ENCODE assay signal across 1 cellular context in the genomic region with DNA sequence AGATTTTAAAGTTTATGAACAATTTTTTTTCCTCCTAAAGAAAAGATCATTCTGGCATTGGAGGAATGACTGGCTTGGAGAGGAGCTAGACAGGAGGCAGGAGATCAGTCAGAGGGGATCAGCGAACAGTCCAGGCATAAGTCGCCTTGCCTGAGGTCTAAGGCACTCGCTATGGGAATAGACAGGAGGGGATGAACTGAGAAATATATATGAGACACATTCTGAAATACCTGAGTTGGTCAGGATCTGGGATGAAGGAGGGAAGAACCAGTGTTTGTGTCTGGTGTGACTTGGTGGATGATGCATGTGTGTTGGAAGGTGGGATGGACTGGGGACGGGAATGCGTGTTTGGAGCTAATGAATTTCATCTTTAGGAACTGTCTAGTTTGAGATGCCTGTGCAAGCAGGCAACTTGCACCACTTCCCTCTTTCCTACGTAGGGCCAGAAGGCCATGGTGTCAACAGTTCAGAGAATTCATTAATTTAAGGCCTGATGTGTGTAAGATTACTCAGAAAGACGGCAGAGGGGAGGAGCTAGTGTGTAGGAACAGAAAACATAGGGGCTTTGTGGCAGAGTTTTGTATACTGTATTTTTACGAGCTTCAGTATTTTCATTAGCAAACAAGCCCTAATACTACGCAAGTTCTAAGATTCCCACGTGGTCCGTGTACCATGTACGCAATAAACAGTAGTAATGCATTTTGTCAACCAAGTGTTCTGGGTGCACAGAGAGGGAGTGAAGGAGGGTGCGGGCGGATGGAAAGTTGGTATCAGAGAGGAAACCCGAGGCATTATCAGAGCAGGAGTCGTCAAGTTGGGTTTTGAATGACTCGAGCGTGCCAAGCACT.
TF ChIP-seq lines count a peak whose summit lies in the region.

No MANE protein-coding gene starts in this region.

TF ChIP-seq in HepG2, 621 proteins besides CTCF, POLR2A, EP300 and RAD21 (continued from another document and continues in another):
- TF ChIP-seq, protein P1, sequence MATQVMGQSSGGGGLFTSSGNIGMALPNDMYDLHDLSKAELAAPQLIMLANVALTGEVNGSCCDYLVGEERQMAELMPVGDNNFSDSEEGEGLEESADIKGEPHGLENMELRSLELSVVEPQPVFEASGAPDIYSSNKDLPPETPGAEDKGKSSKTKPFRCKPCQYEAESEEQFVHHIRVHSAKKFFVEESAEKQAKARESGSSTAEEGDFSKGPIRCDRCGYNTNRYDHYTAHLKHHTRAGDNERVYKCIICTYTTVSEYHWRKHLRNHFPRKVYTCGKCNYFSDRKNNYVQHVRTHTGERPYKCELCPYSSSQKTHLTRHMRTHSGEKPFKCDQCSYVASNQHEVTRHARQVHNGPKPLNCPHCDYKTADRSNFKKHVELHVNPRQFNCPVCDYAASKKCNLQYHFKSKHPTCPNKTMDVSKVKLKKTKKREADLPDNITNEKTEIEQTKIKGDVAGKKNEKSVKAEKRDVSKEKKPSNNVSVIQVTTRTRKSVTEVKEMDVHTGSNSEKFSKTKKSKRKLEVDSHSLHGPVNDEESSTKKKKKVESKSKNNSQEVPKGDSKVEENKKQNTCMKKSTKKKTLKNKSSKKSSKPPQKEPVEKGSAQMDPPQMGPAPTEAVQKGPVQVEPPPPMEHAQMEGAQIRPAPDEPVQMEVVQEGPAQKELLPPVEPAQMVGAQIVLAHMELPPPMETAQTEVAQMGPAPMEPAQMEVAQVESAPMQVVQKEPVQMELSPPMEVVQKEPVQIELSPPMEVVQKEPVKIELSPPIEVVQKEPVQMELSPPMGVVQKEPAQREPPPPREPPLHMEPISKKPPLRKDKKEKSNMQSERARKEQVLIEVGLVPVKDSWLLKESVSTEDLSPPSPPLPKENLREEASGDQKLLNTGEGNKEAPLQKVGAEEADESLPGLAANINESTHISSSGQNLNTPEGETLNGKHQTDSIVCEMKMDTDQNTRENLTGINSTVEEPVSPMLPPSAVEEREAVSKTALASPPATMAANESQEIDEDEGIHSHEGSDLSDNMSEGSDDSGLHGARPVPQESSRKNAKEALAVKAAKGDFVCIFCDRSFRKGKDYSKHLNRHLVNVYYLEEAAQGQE (IDR thresholded peaks at IDR 0.05; ENCODE audit: borderline replicate concordance in 1 of 2, low read depth in 1 of 2, low read length in 2 of 2): no peak
- TF ChIP-seq ZNF572 (CRISPR knock-in tag; IDR thresholded peaks at IDR 0.05) (no peak), GMEB1 (CRISPR knock-in tag; IDR thresholded peaks at IDR 0.05; ENCODE audit: borderline replicate concordance) (no peak), ZKSCAN8 (CRISPR knock-in tag; IDR thresholded peaks at IDR 0.05; ENCODE audit: borderline replicate concordance) (no peak), E2F1 (CRISPR knock-in tag; IDR thresholded peaks at IDR 0.05) (no peak), ZNF274 (CRISPR knock-in tag; IDR thresholded peaks at IDR 0.05) (no peak), SP5 (CRISPR knock-in tag; IDR thresholded peaks at IDR 0.05; ENCODE audit: borderline replicate concordance, low read depth) (no peak), TSC22D2 (CRISPR knock-in tag; IDR thresholded peaks at IDR 0.05; ENCODE audit: borderline replicate concordance) (0 out of 2 replicates have a peak, but pooled peaks have one; percentile 27), NFATC3 (CRISPR knock-in tag; IDR thresholded peaks at IDR 0.05) (0 out of 2 replicates have a peak, but pooled peaks have one; percentile 24), SOX13 (IDR thresholded peaks at IDR 0.05) (no peak), SOX13 (CRISPR knock-in tag; conservative IDR thresholded peaks at IDR 0.05 in 1 of 2, IDR thresholded peaks at IDR 0.05 in 1 of 2) (no peak), JARID2 (CRISPR knock-in tag; IDR thresholded peaks at IDR 0.05; ENCODE audit: insufficient replicate concordance) (no peak), HNRNPL (IDR thresholded peaks at IDR 0.05; ENCODE audit: low read depth, low read length) (no peak), SRY (CRISPR knock-in tag; IDR thresholded peaks at IDR 0.05) (no peak), ZSCAN29 (CRISPR knock-in tag; conservative IDR thresholded peaks at IDR 0.05) (no peak), ZNF367 (CRISPR knock-in tag; IDR thresholded peaks at IDR 0.05; ENCODE audit: borderline replicate concordance) (no peak), CHCHD3 (CRISPR knock-in tag; IDR thresholded peaks at IDR 0.05) (no peak), ZNF225 (CRISPR knock-in tag; IDR thresholded peaks at IDR 0.05) (no peak), JUNB (CRISPR knock-in tag; IDR thresholded peaks at IDR 0.05; ENCODE audit: borderline replicate concordance) (peak; percentile 53; the same call in 1 of the 2 replicates), ZNF546 (CRISPR knock-in tag; conservative IDR thresholded peaks at IDR 0.05) (no peak), ZNF34 (CRISPR knock-in tag; IDR thresholded peaks at IDR 0.05; ENCODE audit: borderline replicate concordance) (0 out of 2 replicates have a peak, but pooled peaks have one; percentile 17), ZFP36L1 (CRISPR knock-in tag; IDR thresholded peaks at IDR 0.05) (0 out of 2 replicates have a peak, but pooled peaks have one; percentile 33), IKZF4 (CRISPR knock-in tag; IDR thresholded peaks at IDR 0.05; ENCODE audit: borderline replicate concordance, low read depth, not compliant biosample characterization) (peak; percentile 35), ESRRA (CRISPR knock-in tag; IDR thresholded peaks at IDR 0.05; ENCODE audit: low read depth) (no peak), ZNF460 (CRISPR knock-in tag; IDR thresholded peaks at IDR 0.05; ENCODE audit: borderline replicate concordance) (no peak), ZBTB2 (CRISPR knock-in tag; IDR thresholded peaks at IDR 0.05; ENCODE audit: low read depth) (no peak), KLF16 (CRISPR knock-in tag; IDR thresholded peaks at IDR 0.05) (peak in 1 of 2 experiments; percentile 38; a peak in 1 of 4 replicates), ZNF777 (CRISPR knock-in tag; IDR thresholded peaks at IDR 0.05) (no peak), GZF1 (CRISPR knock-in tag; IDR thresholded peaks at IDR 0.05) (no peak), HCFC1 (IDR thresholded peaks at IDR 0.05; ENCODE audit: low read depth, low read length) (no peak), MED1 (CRISPR knock-in tag; IDR thresholded peaks at IDR 0.05) (0 out of 2 replicates have a peak, but pooled peaks have one; percentile 7), HMG20A (CRISPR knock-in tag; IDR thresholded peaks at IDR 0.05; ENCODE audit: borderline replicate concordance) (no peak), ZNF12 (CRISPR knock-in tag; IDR thresholded peaks at IDR 0.05) (no peak), SNRNP70 (IDR thresholded peaks at IDR 0.05; ENCODE audit: low read depth, low read length) (no peak), ZSCAN21 (CRISPR knock-in tag; IDR thresholded peaks at IDR 0.05; ENCODE audit: borderline replicate concordance) (no peak), ZNF414 (CRISPR knock-in tag; IDR thresholded peaks at IDR 0.05) (no peak), NAIF1 (CRISPR knock-in tag; IDR thresholded peaks at IDR 0.05; ENCODE audit: borderline replicate concordance) (no peak), HIVEP1 (CRISPR knock-in tag; IDR thresholded peaks at IDR 0.05) (no peak), ZNF605 (CRISPR knock-in tag; IDR thresholded peaks at IDR 0.05) (0 out of 2 replicates have a peak, but pooled peaks have one; percentile 20), ATF3 (CRISPR knock-in tag; IDR thresholded peaks at IDR 0.05) (no peak), ZSCAN22 (CRISPR knock-in tag; IDR thresholded peaks at IDR 0.05) (no peak), STAT5B (CRISPR knock-in tag; IDR thresholded peaks at IDR 0.05) (no peak), GRHL1 (CRISPR knock-in tag; conservative IDR thresholded peaks at IDR 0.05) (no peak), REL (CRISPR knock-in tag; conservative IDR thresholded peaks at IDR 0.05) (peak; percentile 48; the same call in 1 of the 2 replicates), SMARCE1 (IDR thresholded peaks at IDR 0.05; ENCODE audit: borderline replicate concordance) (no peak), CAMTA2 (CRISPR knock-in tag; IDR thresholded peaks at IDR 0.05; ENCODE audit: borderline replicate concordance) (no peak), ZNF253 (CRISPR knock-in tag; IDR thresholded peaks at IDR 0.05; ENCODE audit: borderline replicate concordance) (no peak), HDAC2 (CRISPR knock-in tag; IDR thresholded peaks at IDR 0.05) (0 out of 2 replicates have a peak, but pooled peaks have one; percentile 24), NKX3-1 (CRISPR knock-in tag; IDR thresholded peaks at IDR 0.05) (0 out of 2 replicates have a peak, but pooled peaks have one; percentile 47), HOXA9 (CRISPR knock-in tag; IDR thresholded peaks at IDR 0.05; ENCODE audit: borderline replicate concordance) (peak; percentile 82; the same call in 1 of the 2 replicates), ZNF331 (CRISPR knock-in tag; IDR thresholded peaks at IDR 0.05) (no peak)
- TF ChIP-seq, protein P2, sequence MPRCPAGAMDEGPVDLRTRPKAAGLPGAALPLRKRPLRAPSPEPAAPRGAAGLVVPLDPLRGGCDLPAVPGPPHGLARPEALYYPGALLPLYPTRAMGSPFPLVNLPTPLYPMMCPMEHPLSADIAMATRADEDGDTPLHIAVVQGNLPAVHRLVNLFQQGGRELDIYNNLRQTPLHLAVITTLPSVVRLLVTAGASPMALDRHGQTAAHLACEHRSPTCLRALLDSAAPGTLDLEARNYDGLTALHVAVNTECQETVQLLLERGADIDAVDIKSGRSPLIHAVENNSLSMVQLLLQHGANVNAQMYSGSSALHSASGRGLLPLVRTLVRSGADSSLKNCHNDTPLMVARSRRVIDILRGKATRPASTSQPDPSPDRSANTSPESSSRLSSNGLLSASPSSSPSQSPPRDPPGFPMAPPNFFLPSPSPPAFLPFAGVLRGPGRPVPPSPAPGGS (CRISPR knock-in tag; IDR thresholded peaks at IDR 0.05): 0 out of 2 replicates have a peak, but pooled peaks have one; percentile 31
- TF ChIP-seq, protein P3, sequence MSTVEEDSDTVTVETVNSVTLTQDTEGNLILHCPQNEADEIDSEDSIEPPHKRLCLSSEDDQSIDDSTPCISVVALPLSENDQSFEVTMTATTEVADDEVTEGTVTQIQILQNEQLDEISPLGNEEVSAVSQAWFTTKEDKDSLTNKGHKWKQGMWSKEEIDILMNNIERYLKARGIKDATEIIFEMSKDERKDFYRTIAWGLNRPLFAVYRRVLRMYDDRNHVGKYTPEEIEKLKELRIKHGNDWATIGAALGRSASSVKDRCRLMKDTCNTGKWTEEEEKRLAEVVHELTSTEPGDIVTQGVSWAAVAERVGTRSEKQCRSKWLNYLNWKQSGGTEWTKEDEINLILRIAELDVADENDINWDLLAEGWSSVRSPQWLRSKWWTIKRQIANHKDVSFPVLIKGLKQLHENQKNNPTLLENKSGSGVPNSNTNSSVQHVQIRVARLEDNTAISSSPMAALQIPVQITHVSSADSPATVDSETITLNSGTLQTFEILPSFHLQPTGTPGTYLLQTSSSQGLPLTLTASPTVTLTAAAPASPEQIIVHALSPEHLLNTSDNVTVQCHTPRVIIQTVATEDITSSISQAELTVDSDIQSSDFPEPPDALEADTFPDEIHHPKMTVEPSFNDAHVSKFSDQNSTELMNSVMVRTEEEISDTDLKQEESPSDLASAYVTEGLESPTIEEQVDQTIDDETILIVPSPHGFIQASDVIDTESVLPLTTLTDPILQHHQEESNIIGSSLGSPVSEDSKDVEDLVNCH (CRISPR knock-in tag; IDR thresholded peaks at IDR 0.05): no peak
